In the genomic region with DNA sequence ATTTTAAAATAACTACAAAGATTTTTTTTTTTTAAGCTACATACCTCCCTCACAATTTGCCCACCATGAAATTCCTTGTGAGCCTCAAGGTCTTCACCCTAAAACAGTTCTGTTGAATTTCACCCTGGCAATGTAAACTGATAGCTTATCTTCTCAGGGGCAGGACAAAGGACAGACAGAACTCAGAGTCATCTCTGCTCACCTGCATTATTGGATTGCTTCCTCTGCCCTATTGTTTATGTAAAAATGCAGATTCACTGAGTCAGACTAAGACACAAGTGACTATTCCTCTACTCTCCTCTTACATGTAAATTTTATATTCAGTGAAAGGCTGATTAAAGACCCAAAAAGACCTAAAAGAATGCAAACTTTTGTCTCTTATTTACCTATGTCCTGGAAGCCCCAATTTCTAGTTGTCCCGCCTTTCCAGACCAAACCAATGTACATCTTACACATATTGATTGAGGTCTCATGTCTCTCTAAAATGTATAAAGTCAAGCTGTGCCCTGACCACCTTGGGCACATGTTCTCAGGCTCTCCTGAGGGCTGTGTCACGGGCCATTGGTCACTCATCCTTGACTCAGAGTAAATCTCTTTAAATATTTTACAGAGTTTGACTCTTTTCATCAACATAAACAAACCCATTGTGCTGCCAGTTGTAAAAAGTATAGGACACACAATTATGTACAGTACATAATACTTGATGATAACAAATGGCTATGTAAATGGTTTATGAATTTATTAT, we compare ENCODE assay signal across 1 cellular context.
TF ChIP-seq lines count a peak whose summit lies in the region.

No MANE protein-coding gene starts in this region.

TF ChIP-seq in WTC11, 78 proteins besides CTCF, POLR2A, EP300 and RAD21 (continued from another document):
- TF ChIP-seq, protein P1, sequence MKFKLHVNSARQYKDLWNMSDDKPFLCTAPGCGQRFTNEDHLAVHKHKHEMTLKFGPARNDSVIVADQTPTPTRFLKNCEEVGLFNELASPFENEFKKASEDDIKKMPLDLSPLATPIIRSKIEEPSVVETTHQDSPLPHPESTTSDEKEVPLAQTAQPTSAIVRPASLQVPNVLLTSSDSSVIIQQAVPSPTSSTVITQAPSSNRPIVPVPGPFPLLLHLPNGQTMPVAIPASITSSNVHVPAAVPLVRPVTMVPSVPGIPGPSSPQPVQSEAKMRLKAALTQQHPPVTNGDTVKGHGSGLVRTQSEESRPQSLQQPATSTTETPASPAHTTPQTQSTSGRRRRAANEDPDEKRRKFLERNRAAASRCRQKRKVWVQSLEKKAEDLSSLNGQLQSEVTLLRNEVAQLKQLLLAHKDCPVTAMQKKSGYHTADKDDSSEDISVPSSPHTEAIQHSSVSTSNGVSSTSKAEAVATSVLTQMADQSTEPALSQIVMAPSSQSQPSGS (CRISPR knock-in tag; IDR thresholded peaks at IDR 0.05; ENCODE audit: borderline replicate concordance, low read depth), result no peak
- TF ChIP-seq, protein P2, sequence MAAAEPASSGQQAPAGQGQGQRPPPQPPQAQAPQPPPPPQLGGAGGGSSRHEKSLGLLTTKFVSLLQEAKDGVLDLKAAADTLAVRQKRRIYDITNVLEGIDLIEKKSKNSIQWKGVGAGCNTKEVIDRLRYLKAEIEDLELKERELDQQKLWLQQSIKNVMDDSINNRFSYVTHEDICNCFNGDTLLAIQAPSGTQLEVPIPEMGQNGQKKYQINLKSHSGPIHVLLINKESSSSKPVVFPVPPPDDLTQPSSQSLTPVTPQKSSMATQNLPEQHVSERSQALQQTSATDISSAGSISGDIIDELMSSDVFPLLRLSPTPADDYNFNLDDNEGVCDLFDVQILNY (CRISPR knock-in tag; IDR thresholded peaks at IDR 0.05), result no peak
- TF ChIP-seq, protein P3, sequence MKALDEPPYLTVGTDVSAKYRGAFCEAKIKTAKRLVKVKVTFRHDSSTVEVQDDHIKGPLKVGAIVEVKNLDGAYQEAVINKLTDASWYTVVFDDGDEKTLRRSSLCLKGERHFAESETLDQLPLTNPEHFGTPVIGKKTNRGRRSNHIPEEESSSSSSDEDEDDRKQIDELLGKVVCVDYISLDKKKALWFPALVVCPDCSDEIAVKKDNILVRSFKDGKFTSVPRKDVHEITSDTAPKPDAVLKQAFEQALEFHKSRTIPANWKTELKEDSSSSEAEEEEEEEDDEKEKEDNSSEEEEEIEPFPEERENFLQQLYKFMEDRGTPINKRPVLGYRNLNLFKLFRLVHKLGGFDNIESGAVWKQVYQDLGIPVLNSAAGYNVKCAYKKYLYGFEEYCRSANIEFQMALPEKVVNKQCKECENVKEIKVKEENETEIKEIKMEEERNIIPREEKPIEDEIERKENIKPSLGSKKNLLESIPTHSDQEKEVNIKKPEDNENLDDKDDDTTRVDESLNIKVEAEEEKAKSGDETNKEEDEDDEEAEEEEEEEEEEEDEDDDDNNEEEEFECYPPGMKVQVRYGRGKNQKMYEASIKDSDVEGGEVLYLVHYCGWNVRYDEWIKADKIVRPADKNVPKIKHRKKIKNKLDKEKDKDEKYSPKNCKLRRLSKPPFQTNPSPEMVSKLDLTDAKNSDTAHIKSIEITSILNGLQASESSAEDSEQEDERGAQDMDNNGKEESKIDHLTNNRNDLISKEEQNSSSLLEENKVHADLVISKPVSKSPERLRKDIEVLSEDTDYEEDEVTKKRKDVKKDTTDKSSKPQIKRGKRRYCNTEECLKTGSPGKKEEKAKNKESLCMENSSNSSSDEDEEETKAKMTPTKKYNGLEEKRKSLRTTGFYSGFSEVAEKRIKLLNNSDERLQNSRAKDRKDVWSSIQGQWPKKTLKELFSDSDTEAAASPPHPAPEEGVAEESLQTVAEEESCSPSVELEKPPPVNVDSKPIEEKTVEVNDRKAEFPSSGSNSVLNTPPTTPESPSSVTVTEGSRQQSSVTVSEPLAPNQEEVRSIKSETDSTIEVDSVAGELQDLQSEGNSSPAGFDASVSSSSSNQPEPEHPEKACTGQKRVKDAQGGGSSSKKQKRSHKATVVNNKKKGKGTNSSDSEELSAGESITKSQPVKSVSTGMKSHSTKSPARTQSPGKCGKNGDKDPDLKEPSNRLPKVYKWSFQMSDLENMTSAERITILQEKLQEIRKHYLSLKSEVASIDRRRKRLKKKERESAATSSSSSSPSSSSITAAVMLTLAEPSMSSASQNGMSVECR (CRISPR knock-in tag; IDR thresholded peaks at IDR 0.05; ENCODE audit: borderline replicate concordance), result no peak
- no peak for TF ChIP-seq FOXP1 (CRISPR knock-in tag; IDR thresholded peaks at IDR 0.05; ENCODE audit: borderline replicate concordance)
